ENCODE assay signal across 13 cellular contexts in the genomic region with DNA sequence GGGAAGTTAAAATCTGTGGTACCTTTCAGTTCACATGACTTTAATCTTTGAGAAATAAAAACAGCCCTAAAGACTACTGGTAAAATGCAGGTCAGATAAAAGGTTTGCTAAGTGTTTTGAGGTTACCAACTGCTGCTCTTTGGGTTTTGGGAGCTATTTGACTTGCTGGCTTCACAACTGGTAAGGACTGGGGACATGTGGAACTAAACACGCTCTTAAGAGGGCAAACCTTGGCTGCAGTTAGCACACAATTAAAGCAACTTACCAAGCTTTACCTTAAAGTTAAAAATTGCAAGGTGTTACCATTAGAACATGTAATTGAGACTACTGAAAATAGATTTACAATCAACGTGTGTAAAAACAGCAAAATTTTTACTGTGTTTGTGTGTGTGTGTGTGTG.
DNase-seq lines count a peak whose midpoint lies in the region; ATAC-seq, FAIRE-seq and TF ChIP-seq lines count a peak whose summit lies in the region.
"Had no signal": no experiment of that assay in that cellular context is flagged by ENCODE, and none has a peak within 500 bp of the region (broad histone marks: within the 10 kb centered on the region; RNA-seq: fewer than 3 reads in every experiment).

No MANE protein-coding gene starts in this region.

- DNase-seq in NCI-H748 (lab: John Stamatoyannopoulos, UW; ENCODE audit: unreplicated experiment) = peak; percentile 33
- DNase-seq in NCI-H748 treated with DMSO at 0.1 percent for 48 hours (lab: John Stamatoyannopoulos, UW) = no peak
- DNase-seq in PC-3 = no peak
- no peak for DNase-seq in HepG2 (ENCODE audit: low spot score)
- no peak for DNase-seq in stomach
- DNase-seq in T-helper 17 cell = no peak
- no peak for DNase-seq in SW 1271 (lab: John Stamatoyannopoulos, UW)
- DNase-seq: activated T-cell treated with anti-CD3 and anti-CD28 coated beads, Interleukin-2, amount 50 U/mL, for 24 hours; SK-N-SH had no signal

- intact Hi-C loops in PC-3 (cut with micrococcal nuclease) = no loop called here
- intact Hi-C loops in HepG2 (cut with micrococcal nuclease; ENCODE audit: unreplicated experiment) = no loop called here
- intact Hi-C loops in stomach (cut with DNase I; ENCODE audit: low total_unique reads) = no loop called here

- peaks cover 24% of the 10 kb centered on the region for H3K27me3 Mint-ChIP-seq in T-helper 17 cell

- no peak overlapping the region for H3K27ac Mint-ChIP-seq in T-helper 17 cell
- H3K27ac Mint-ChIP-seq: activated T-cell treated with anti-CD3 and anti-CD28 coated beads, Interleukin-2, amount 50 U/mL, for 24 hours had no signal

- in situ Hi-C loops in HepG2 (cut with HindIII; ENCODE audit: extremely low pct_ligation_motif_present, low pct_unique_long_range_greater_than_20kb) = no loop called here

- H3K79me2 ChIP-seq in PC-3 (ENCODE audit: low read length) (no peaks in the 10 kb centered on the region), HepG2 (ENCODE audit: insufficient read depth, low read length) (no peaks in the 10 kb centered on the region)

- H3K4me2 ChIP-seq in PC-3 (ENCODE audit: low read length) (peak overlapping the region; percentile 36), HepG2 (ENCODE audit: low read depth, low read length) (peak overlapping the region; percentile 45)
- H3K4me2 ChIP-seq: SK-N-SH had no signal

- H3K4me3 Mint-ChIP-seq in T-helper 17 cell = no peak overlapping the region
- H3K4me3 Mint-ChIP-seq: activated T-cell treated with anti-CD3 and anti-CD28 coated beads, Interleukin-2, amount 50 U/mL, for 24 hours had no signal

- H3K9me3 ChIP-seq in PC-3 (ENCODE audit: low read length) (no peaks in the 10 kb centered on the region), HepG2 (ENCODE audit: low read length) (no peaks in the 10 kb centered on the region), stomach (no peaks in the 10 kb centered on the region), T-helper 17 cell (ENCODE audit: control insufficient read depth, low read length, poor library complexity, severe bottlenecking) (no peaks in the 10 kb centered on the region)
- H3K9me3 ChIP-seq: SK-N-SH had no signal

- peaks cover 2% of the 10 kb centered on the region for H3K36me3 Mint-ChIP-seq in T-helper 17 cell (ENCODE audit: low read depth)

- FAIRE-seq in HepG2 (lab: Jason Lieb, UNC) = no peak
- FAIRE-seq: GM12891, keratinocyte had no signal

- H3K9ac ChIP-seq in PC-3 (ENCODE audit: low read length) (no peak overlapping the region), HepG2 (ENCODE audit: insufficient read depth, low read depth, low read length) (no peak overlapping the region)
- H3K9ac ChIP-seq: SK-N-SH had no signal

- no peaks in the 10 kb centered on the region for H3K9me2 ChIP-seq in PC-3 (replicated peaks; ENCODE audit: low read length)
- H3K9me2 ChIP-seq: SK-N-SH had no signal

- TF ChIP-seq RAD21 in HepG2 (CRISPR knock-in tag; IDR thresholded peaks at IDR 0.05) = no peak

- CTCF ChIA-PET in PC-3 (lab: Charles Lee) = interaction anchor here (0.5 kb wide), 1 partner anchor 109 kb away, joined by 3 read pairs; no protein-coding TSS in a partner anchor
- CTCF ChIA-PET in HepG2 (lab: Yijun Ruan, JAX; ENCODE audit: low intra/inter-chr PET ratio, low total read pairs) = no interaction called here

- POLR2A ChIA-PET in PC-3 (lab: Charles Lee; ENCODE audit: unreplicated experiment) = no interaction called here
- POLR2A ChIA-PET in HepG2 (lab: Yijun Ruan, JAX) = no interaction called here

- H3F3A ChIP-seq in PC-3 (ENCODE audit: low read length, unreplicated experiment) = no peaks in the 10 kb centered on the region

- H4K20me1 ChIP-seq in PC-3 (ENCODE audit: low read length) (no peaks in the 10 kb centered on the region), HepG2 (ENCODE audit: insufficient read depth, low read length) (no peaks in the 10 kb centered on the region)

- BruUV-seq in PC-3 (replicated peaks; lab: Mats Ljungman, UMichigan) = no TSS peak
- no TSS peak for BruUV-seq in HepG2 (replicated peaks; lab: Mats Ljungman, UMichigan)

- no peak for TF ChIP-seq EP300 in HepG2 (IDR thresholded peaks at IDR 0.05; ENCODE audit: low read depth in 2 of 2, low read length in 2 of 2)
- no peak for TF ChIP-seq EP300 in HepG2 (CRISPR knock-in tag; IDR thresholded peaks at IDR 0.05; ENCODE audit: borderline replicate concordance)
- no peak for TF ChIP-seq EP300 in stomach (IDR thresholded peaks at IDR 0.05)

- H3K4me1 ChIP-seq in PC-3 (ENCODE audit: insufficient read depth, low read length) = peaks cover 10% of the 10 kb centered on the region
- peaks cover 39% of the 10 kb centered on the region for H3K4me1 ChIP-seq in HepG2 (ENCODE audit: insufficient read depth, low read length)
- H3K4me1 ChIP-seq in stomach = peaks cover 0 to 20% (median 13%) of the 10 kb centered on the region in 4 donors
- H3K4me1 ChIP-seq: foreskin keratinocyte had no signal

- ATAC-seq in PC-3 = peak; percentile 31; the same call in 1 of the 2 replicates
- peak; percentile 47 for ATAC-seq in HepG2
- no peak for ATAC-seq in GM18511 (IDR thresholded peaks at IDR 0.05; ENCODE audit: unreplicated experiment)
- no peak for ATAC-seq in T-helper 17 cell

- peaks cover 3% of the 10 kb centered on the region for H3K4me1 Mint-ChIP-seq in T-helper 17 cell

- H3K4me3 ChIP-seq in PC-3 (ENCODE audit: low read length) = no peak overlapping the region
- H3K4me3 ChIP-seq in HepG2 (replicated peaks in 1 of 3; ENCODE audit: insufficient read depth in 1 of 3, low read depth in 2 of 3, low read length in 3 of 3) = no peak overlapping the region; a peak in 1 of 6 replicates
- peak overlapping the region in 2 of 4 donors; percentile 26 to 37 for H3K4me3 ChIP-seq in stomach

- TF ChIP-seq POLR2A in HepG2 (IDR thresholded peaks at IDR 0.05; ENCODE audit: insufficient read depth in 1 of 2, low read depth in 2 of 2, low read length in 2 of 2) (no peak), stomach (IDR thresholded peaks at IDR 0.05) (no peak)

- 30% methylated on average over 2 of the region's 2 CpGs for WGBS in HepG2 (ENCODE audit: low lambda C conversion rate)
- 21 to 62% (median 31%) methylated on average over 2 of the region's 2 CpGs for WGBS in stomach, 5 donors

- peak overlapping the region; percentile 43 for H2AFZ ChIP-seq in PC-3 (ENCODE audit: low read length)
- H2AFZ ChIP-seq in HepG2 (ENCODE audit: low read length) = no peak overlapping the region

- no peaks in the 10 kb centered on the region for H3K36me3 ChIP-seq in PC-3 (ENCODE audit: low read depth, low read length)
- no peaks in the 10 kb centered on the region for H3K36me3 ChIP-seq in HepG2 (replicated peaks in 1 of 2; ENCODE audit: control insufficient read depth in 1 of 2, insufficient read depth in 2 of 2, low read length in 2 of 2)
- no peaks in the 10 kb centered on the region for H3K36me3 ChIP-seq in stomach

- H3K27me3 ChIP-seq in PC-3 (ENCODE audit: low read length) = no peaks in the 10 kb centered on the region
- H3K27me3 ChIP-seq in HepG2 (ENCODE audit: control insufficient read depth in 1 of 2, insufficient read depth in 2 of 2, low read length in 2 of 2) = no peaks in the 10 kb centered on the region
- no peaks in the 10 kb centered on the region for H3K27me3 ChIP-seq in stomach
- H3K27me3 ChIP-seq: foreskin keratinocyte had no signal

- no peak for TF ChIP-seq CTCF in PC-3 (conservative IDR thresholded peaks at IDR 0.05; ENCODE audit: low read depth, low read length)
- no peak for TF ChIP-seq CTCF in HepG2 (CRISPR knock-in tag; IDR thresholded peaks at IDR 0.05)
- no peak for TF ChIP-seq CTCF in stomach (IDR thresholded peaks at IDR 0.05)

- no peak overlapping the region for H3K27ac ChIP-seq in PC-3 (ENCODE audit: low read length)
- H3K27ac ChIP-seq in HepG2 (ENCODE audit: extremely low read length, insufficient read depth, low read length) = no peak overlapping the region
- H3K27ac ChIP-seq in stomach = peak overlapping the region in 4 of 5 donors; percentile 32 to 69 (median 46)
- H3K27ac ChIP-seq: foreskin keratinocyte had no signal

TF ChIP-seq in HepG2, 621 proteins besides CTCF, POLR2A, EP300 and RAD21:
- TF ChIP-seq HHEX (CRISPR knock-in tag; IDR thresholded peaks at IDR 0.05) = no peak
- TF ChIP-seq, protein P1, sequence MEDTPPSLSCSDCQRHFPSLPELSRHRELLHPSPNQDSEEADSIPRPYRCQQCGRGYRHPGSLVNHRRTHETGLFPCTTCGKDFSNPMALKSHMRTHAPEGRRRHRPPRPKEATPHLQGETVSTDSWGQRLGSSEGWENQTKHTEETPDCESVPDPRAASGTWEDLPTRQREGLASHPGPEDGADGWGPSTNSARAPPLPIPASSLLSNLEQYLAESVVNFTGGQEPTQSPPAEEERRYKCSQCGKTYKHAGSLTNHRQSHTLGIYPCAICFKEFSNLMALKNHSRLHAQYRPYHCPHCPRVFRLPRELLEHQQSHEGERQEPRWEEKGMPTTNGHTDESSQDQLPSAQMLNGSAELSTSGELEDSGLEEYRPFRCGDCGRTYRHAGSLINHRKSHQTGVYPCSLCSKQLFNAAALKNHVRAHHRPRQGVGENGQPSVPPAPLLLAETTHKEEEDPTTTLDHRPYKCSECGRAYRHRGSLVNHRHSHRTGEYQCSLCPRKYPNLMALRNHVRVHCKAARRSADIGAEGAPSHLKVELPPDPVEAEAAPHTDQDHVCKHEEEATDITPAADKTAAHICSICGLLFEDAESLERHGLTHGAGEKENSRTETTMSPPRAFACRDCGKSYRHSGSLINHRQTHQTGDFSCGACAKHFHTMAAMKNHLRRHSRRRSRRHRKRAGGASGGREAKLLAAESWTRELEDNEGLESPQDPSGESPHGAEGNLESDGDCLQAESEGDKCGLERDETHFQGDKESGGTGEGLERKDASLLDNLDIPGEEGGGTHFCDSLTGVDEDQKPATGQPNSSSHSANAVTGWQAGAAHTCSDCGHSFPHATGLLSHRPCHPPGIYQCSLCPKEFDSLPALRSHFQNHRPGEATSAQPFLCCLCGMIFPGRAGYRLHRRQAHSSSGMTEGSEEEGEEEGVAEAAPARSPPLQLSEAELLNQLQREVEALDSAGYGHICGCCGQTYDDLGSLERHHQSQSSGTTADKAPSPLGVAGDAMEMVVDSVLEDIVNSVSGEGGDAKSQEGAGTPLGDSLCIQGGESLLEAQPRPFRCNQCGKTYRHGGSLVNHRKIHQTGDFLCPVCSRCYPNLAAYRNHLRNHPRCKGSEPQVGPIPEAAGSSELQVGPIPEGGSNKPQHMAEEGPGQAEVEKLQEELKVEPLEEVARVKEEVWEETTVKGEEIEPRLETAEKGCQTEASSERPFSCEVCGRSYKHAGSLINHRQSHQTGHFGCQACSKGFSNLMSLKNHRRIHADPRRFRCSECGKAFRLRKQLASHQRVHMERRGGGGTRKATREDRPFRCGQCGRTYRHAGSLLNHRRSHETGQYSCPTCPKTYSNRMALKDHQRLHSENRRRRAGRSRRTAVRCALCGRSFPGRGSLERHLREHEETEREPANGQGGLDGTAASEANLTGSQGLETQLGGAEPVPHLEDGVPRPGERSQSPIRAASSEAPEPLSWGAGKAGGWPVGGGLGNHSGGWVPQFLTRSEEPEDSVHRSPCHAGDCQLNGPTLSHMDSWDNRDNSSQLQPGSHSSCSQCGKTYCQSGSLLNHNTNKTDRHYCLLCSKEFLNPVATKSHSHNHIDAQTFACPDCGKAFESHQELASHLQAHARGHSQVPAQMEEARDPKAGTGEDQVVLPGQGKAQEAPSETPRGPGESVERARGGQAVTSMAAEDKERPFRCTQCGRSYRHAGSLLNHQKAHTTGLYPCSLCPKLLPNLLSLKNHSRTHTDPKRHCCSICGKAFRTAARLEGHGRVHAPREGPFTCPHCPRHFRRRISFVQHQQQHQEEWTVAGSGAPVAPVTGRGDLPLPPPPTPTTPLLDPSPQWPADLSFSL (CRISPR knock-in tag; IDR thresholded peaks at IDR 0.05) = 0 out of 2 replicates have a peak, but pooled peaks have one; percentile 22

Comparison
In these comparisons a context has a peak if more than half of its experiments do, and no peak if none do; other contexts are left out.
1. ATAC-seq: peak in PC-3 (single experiment) and HepG2 (single experiment); none in GM18511 (single experiment) and T-helper 17 cell (single experiment).
2. H3K27ac ChIP-seq: peak in stomach (4 of 5); none in PC-3 (single experiment) and HepG2 (single experiment).